Comparison of ENCODE assay signal across 15 cellular contexts in the genomic region with DNA sequence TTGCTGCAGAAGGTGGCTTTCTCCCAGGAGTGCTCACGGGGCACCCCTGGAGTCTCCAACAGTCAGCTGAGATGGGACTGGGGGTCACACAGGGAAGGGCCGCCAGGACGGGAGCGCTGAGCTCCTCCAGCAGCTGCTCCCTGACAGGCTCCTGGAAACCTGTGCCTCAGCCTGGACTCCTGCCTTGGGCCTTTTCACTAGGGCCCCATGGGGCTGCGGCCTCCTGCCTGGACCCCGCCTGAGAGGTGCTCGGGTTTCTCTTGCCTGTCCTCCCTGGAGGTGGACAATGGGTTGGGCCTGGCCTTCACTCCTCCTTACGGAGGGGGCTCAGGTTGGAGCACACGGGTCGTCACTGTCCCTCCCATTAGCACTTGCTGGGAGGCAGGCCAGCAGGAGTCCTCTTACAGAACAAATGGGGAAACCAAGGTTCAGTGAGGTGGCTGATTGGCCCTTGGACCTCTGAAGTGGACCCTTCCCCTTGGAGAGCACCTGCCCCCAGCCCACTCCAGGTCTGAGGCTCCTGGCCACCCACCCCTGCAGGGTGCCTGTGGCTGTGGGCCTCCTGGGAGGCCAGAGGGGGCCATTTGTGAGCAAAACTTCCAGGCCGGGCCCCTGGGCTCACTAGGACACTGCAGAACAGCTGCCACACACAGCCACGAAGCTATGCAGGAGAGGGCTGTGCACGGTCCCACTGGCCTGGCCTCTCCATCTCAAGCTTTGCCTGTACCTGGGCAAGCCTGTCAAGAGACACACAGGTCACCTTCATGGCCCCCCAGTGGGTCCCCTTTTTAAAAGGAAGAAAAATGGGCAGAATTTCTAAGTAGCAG.
"Had no signal": no experiment of that assay in that cellular context is flagged by ENCODE, and none has a peak within 500 bp of the region (broad histone marks: within the 10 kb centered on the region; RNA-seq: fewer than 3 reads in every experiment).

No MANE protein-coding gene starts in this region.

- H3K9me3 ChIP-seq: thyroid gland, uterus had no signal

- H3K27ac Mint-ChIP-seq: activated B cell treated with CpG ODN at 0.5 μM for 24 hours; activated CD4-positive, alpha-beta T cell treated with anti-CD3 and anti-CD28 coated beads, Interleukin-2, amount 10 ng/mL, durations not matched to agents 24 days and 14 days; activated naive CD8-positive, alpha-beta T cell treated with anti-CD3 and anti-CD28 coated beads, Interleukin-2, amount 10 ng/mL, durations not matched to agents 7 days and 5 days; stimulated activated memory B cell treated with anti-CD40 and anti-IgM and Interleukin-4, amounts not matched to agents 10 μg/mL and 1 μg/mL and 100 μg/mL, for 72 hours had no signal

- H3K4me1 ChIP-seq: thyroid gland, uterus had no signal

- H3K27me3 ChIP-seq: brain microvascular endothelial cell, thyroid gland, uterus had no signal

- DNase-seq: activated B cell treated with CpG ODN at 0.5 μM for 24 hours; activated CD4-positive, alpha-beta T cell treated with anti-CD3 and anti-CD28 coated beads, Interleukin-2, amount 10 ng/mL, durations not matched to agents 24 days and 14 days; activated naive CD4-positive, alpha-beta T cell; activated naive CD8-positive, alpha-beta T cell treated with anti-CD3 and anti-CD28 coated beads, Interleukin-2, amount 10 ng/mL, durations not matched to agents 7 days and 5 days; brain microvascular endothelial cell; foreskin melanocyte; midbrain; stimulated activated CD4-positive, alpha-beta T cell treated with anti-CD3 and anti-CD28 coated beads, Interleukin-12 subunit alpha, Interleukin-12 subunit beta, amount 100 ng/mL, for 4 hours; stimulated activated CD4-positive, alpha-beta T cell treated with anti-CD3 and anti-CD28 coated beads, Interleukin-2, amount 100 ng/mL, for 24 hours; T-helper 2 cell; thyroid gland; uterus had no signal

- H3K4me1 Mint-ChIP-seq: activated B cell treated with CpG ODN at 0.5 μM for 24 hours; activated CD4-positive, alpha-beta T cell treated with anti-CD3 and anti-CD28 coated beads, Interleukin-2, amount 10 ng/mL, durations not matched to agents 24 days and 14 days; activated naive CD8-positive, alpha-beta T cell treated with anti-CD3 and anti-CD28 coated beads, Interleukin-2, amount 10 ng/mL, durations not matched to agents 7 days and 5 days; stimulated activated memory B cell treated with anti-CD40 and anti-IgM and Interleukin-4, amounts not matched to agents 10 μg/mL and 1 μg/mL and 100 μg/mL, for 72 hours had no signal

- H3K4me3 Mint-ChIP-seq: activated B cell treated with CpG ODN at 0.5 μM for 24 hours; activated CD4-positive, alpha-beta T cell treated with anti-CD3 and anti-CD28 coated beads, Interleukin-2, amount 10 ng/mL, durations not matched to agents 24 days and 14 days; activated naive CD8-positive, alpha-beta T cell treated with anti-CD3 and anti-CD28 coated beads, Interleukin-2, amount 10 ng/mL, durations not matched to agents 7 days and 5 days; stimulated activated memory B cell treated with anti-CD40 and anti-IgM and Interleukin-4, amounts not matched to agents 10 μg/mL and 1 μg/mL and 100 μg/mL, for 72 hours had no signal

- ATAC-seq: stimulated activated memory B cell treated with anti-CD40 and anti-IgM and Interleukin-4, amounts not matched to agents 10 μg/mL and 1 μg/mL and 100 μg/mL, for 72 hours had no signal

- H3K36me3 Mint-ChIP-seq: activated naive CD8-positive, alpha-beta T cell treated with anti-CD3 and anti-CD28 coated beads, Interleukin-2, amount 10 ng/mL, durations not matched to agents 7 days and 5 days; stimulated activated memory B cell treated with anti-CD40 and anti-IgM and Interleukin-4, amounts not matched to agents 10 μg/mL and 1 μg/mL and 100 μg/mL, for 72 hours had no signal

- H3K36me3 ChIP-seq: brain microvascular endothelial cell, thyroid gland, uterus had no signal

- H3K27ac ChIP-seq: brain microvascular endothelial cell, epithelial cell of prostate, thyroid gland, uterus had no signal

- H3K9me3 Mint-ChIP-seq: activated B cell treated with CpG ODN at 0.5 μM for 24 hours; activated CD4-positive, alpha-beta T cell treated with anti-CD3 and anti-CD28 coated beads, Interleukin-2, amount 10 ng/mL, durations not matched to agents 24 days and 14 days; activated naive CD8-positive, alpha-beta T cell treated with anti-CD3 and anti-CD28 coated beads, Interleukin-2, amount 10 ng/mL, durations not matched to agents 7 days and 5 days; stimulated activated memory B cell treated with anti-CD40 and anti-IgM and Interleukin-4, amounts not matched to agents 10 μg/mL and 1 μg/mL and 100 μg/mL, for 72 hours had no signal

- H3K4me3 ChIP-seq: lung, thyroid gland, uterus had no signal
